1 cellular context compared by ENCODE assay signal in the genomic region with DNA sequence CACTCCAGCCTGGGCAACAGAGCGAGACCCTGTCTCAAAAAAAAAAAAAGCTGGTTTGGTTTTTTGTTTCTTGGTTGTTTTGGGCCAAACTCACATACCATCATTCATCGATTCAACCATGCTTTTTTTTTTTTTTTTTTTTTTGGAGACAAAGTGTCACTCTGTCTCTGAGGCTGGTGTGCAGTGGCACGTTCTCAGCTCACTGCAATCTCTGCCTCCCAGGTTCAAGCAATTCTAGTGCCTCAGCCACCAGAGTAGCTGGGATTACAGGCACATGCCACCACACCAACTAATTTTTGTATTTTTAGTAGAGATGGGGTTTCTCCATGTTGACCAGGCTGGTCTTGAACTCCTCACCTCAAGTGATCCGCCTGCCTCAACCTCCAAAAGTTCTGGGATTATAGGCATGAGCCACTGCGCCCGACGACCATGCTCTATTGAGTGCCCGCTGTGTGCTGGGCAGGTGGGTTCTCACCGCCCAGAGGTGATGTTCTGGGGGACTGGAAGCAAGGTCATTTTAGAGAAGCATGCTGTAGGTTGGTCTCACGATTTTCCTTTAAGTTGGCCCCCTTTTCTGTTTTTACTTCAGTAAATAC.
TF ChIP-seq lines count a peak whose summit lies in the region.

No MANE protein-coding gene starts in this region.

TF ChIP-seq in GM23338, 12 proteins besides CTCF, POLR2A, EP300 and RAD21 (continued from another document):
- TF ChIP-seq, protein P1, sequence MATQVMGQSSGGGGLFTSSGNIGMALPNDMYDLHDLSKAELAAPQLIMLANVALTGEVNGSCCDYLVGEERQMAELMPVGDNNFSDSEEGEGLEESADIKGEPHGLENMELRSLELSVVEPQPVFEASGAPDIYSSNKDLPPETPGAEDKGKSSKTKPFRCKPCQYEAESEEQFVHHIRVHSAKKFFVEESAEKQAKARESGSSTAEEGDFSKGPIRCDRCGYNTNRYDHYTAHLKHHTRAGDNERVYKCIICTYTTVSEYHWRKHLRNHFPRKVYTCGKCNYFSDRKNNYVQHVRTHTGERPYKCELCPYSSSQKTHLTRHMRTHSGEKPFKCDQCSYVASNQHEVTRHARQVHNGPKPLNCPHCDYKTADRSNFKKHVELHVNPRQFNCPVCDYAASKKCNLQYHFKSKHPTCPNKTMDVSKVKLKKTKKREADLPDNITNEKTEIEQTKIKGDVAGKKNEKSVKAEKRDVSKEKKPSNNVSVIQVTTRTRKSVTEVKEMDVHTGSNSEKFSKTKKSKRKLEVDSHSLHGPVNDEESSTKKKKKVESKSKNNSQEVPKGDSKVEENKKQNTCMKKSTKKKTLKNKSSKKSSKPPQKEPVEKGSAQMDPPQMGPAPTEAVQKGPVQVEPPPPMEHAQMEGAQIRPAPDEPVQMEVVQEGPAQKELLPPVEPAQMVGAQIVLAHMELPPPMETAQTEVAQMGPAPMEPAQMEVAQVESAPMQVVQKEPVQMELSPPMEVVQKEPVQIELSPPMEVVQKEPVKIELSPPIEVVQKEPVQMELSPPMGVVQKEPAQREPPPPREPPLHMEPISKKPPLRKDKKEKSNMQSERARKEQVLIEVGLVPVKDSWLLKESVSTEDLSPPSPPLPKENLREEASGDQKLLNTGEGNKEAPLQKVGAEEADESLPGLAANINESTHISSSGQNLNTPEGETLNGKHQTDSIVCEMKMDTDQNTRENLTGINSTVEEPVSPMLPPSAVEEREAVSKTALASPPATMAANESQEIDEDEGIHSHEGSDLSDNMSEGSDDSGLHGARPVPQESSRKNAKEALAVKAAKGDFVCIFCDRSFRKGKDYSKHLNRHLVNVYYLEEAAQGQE (IDR thresholded peaks at IDR 0.05; ENCODE audit: unreplicated experiment), result no peak
- no peak for TF ChIP-seq CREB1 (CRISPR knock-in tag; IDR thresholded peaks at IDR 0.05; ENCODE audit: low read depth)
- TF ChIP-seq, protein P2, sequence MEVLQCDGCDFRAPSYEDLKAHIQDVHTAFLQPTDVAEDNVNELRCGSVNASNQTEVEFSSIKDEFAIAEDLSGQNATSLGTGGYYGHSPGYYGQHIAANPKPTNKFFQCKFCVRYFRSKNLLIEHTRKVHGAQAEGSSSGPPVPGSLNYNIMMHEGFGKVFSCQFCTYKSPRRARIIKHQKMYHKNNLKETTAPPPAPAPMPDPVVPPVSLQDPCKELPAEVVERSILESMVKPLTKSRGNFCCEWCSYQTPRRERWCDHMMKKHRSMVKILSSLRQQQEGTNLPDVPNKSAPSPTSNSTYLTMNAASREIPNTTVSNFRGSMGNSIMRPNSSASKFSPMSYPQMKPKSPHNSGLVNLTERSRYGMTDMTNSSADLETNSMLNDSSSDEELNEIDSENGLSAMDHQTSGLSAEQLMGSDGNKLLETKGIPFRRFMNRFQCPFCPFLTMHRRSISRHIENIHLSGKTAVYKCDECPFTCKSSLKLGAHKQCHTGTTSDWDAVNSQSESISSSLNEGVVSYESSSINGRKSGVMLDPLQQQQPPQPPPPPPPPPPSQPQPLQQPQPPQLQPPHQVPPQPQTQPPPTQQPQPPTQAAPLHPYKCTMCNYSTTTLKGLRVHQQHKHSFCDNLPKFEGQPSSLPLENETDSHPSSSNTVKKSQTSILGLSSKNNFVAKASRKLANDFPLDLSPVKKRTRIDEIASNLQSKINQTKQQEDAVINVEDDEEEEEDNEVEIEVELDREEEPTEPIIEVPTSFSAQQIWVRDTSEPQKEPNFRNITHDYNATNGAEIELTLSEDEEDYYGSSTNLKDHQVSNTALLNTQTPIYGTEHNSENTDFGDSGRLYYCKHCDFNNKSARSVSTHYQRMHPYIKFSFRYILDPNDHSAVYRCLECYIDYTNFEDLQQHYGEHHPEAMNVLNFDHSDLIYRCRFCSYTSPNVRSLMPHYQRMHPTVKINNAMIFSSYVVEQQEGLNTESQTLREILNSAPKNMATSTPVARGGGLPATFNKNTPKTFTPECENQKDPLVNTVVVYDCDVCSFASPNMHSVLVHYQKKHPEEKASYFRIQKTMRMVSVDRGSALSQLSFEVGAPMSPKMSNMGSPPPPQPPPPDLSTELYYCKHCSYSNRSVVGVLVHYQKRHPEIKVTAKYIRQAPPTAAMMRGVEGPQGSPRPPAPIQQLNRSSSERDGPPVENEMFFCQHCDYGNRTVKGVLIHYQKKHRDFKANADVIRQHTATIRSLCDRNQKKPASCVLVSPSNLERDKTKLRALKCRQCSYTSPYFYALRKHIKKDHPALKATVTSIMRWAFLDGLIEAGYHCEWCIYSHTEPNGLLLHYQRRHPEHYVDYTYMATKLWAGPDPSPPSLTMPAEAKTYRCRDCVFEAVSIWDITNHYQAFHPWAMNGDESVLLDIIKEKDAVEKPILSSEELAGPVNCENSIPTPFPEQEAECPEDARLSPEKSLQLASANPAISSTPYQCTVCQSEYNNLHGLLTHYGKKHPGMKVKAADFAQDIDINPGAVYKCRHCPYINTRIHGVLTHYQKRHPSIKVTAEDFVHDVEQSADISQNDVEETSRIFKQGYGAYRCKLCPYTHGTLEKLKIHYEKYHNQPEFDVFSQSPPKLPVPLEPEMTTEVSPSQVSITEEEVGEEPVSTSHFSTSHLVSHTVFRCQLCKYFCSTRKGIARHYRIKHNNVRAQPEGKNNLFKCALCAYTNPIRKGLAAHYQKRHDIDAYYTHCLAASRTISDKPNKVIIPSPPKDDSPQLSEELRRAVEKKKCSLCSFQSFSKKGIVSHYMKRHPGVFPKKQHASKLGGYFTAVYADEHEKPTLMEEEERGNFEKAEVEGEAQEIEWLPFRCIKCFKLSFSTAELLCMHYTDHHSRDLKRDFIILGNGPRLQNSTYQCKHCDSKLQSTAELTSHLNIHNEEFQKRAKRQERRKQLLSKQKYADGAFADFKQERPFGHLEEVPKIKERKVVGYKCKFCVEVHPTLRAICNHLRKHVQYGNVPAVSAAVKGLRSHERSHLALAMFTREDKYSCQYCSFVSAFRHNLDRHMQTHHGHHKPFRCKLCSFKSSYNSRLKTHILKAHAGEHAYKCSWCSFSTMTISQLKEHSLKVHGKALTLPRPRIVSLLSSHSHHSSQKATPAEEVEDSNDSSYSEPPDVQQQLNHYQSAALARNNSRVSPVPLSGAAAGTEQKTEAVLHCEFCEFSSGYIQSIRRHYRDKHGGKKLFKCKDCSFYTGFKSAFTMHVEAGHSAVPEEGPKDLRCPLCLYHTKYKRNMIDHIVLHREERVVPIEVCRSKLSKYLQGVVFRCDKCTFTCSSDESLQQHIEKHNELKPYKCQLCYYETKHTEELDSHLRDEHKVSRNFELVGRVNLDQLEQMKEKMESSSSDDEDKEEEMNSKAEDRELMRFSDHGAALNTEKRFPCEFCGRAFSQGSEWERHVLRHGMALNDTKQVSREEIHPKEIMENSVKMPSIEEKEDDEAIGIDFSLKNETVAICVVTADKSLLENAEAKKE (CRISPR knock-in tag; IDR thresholded peaks at IDR 0.05), result no peak
- no peak for TF ChIP-seq STAT1 (IDR thresholded peaks at IDR 0.05; ENCODE audit: unreplicated experiment)
- TF ChIP-seq ZNF114 (CRISPR knock-in tag; IDR thresholded peaks at IDR 0.05), result no peak
- no peak for TF ChIP-seq NANOG (IDR thresholded peaks at IDR 0.05; ENCODE audit: borderline replicate concordance)
- TF ChIP-seq, protein P3, sequence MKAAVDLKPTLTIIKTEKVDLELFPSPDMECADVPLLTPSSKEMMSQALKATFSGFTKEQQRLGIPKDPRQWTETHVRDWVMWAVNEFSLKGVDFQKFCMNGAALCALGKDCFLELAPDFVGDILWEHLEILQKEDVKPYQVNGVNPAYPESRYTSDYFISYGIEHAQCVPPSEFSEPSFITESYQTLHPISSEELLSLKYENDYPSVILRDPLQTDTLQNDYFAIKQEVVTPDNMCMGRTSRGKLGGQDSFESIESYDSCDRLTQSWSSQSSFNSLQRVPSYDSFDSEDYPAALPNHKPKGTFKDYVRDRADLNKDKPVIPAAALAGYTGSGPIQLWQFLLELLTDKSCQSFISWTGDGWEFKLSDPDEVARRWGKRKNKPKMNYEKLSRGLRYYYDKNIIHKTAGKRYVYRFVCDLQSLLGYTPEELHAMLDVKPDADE (IDR thresholded peaks at IDR 0.05), result no peak
- TF ChIP-seq JUNB (IDR thresholded peaks at IDR 0.05; ENCODE audit: unreplicated experiment), result no peak
TF ChIP-seq in GM23338: peak in this region for 0.
